Comparison of ENCODE assay signal across 13 cellular contexts in genomic region chr12:31578632-31579031, GRCh38. TPM values are rescaled to one million over a fixed set of nuclear protein-coding genes. Genes with fewer than 3 reads are reported as not detected.
DNase-seq lines count a peak whose midpoint lies in the region; ATAC-seq, FAIRE-seq and TF ChIP-seq lines count a peak whose summit lies in the region.
"Had no signal": no experiment of that assay in that cellular context is flagged by ENCODE, and none has a peak within 500 bp of the region (broad histone marks: within the 10 kb centered on the region; RNA-seq: fewer than 3 reads in every experiment).

No MANE protein-coding gene starts in this region.

- H2BK20ac ChIP-seq in IMR-90 (ENCODE audit: low read depth, low read length): no peak overlapping the region

- H3K27ac ChIP-seq in IMR-90 (ENCODE audit: insufficient read depth, low read length) (no peak overlapping the region), fibroblast of lung (ENCODE audit: insufficient read depth, low read length) (no peak overlapping the region), psoas muscle (peak overlapping the region; percentile 43), kidney (ENCODE audit: low read depth in 2 of 2, low read length in 2 of 2) (no peak overlapping the region)

- H2BK120ac ChIP-seq in IMR-90 (ENCODE audit: low read depth, low read length): no peak overlapping the region

- no peak for TF ChIP-seq CTCF in IMR-90 (conservative IDR thresholded peaks at IDR 0.05; ENCODE audit: low read depth, low read length)
- TF ChIP-seq CTCF in fibroblast of lung (conservative IDR thresholded peaks at IDR 0.05 in 1 of 2, IDR thresholded peaks at IDR 0.05 in 1 of 2; ENCODE audit: low read depth in 1 of 2, low read length in 2 of 2): no peak
- TF ChIP-seq CTCF in psoas muscle (IDR thresholded peaks at IDR 0.05): no peak
- TF ChIP-seq CTCF in kidney (IDR thresholded peaks at IDR 0.05; ENCODE audit: borderline replicate concordance, extremely low read depth, insufficient read depth): no peak

- H3K9me3 ChIP-seq in IMR-90 (ENCODE audit: control insufficient read depth, insufficient read depth, low read length): no peaks in the 10 kb centered on the region
- H3K9me3 ChIP-seq in fibroblast of lung (ENCODE audit: control insufficient read depth, insufficient read depth, low read depth, low read length): no peaks in the 10 kb centered on the region
- H3K9me3 ChIP-seq in psoas muscle: no peaks in the 10 kb centered on the region
- H3K9me3 ChIP-seq in kidney (ENCODE audit: control insufficient read depth in 1 of 2, low read length in 2 of 2): no peaks in the 10 kb centered on the region

- no peak overlapping the region for H4K5ac ChIP-seq in IMR-90 (ENCODE audit: low read depth, low read length)

- no peak overlapping the region for H3K18ac ChIP-seq in IMR-90 (ENCODE audit: low read depth, low read length)

- no peak for TF ChIP-seq POLR2A in IMR-90 (IDR thresholded peaks at IDR 0.05; ENCODE audit: low read depth, low read length)

- WGBS in IMR-90 (ENCODE audit: extremely low coverage in 2 of 2, insufficient read length in 1 of 2), 2 experiments: no CpG with 5 or more reads among the region's 2 CpGs
- 12 to 19% (median 18%) methylated on average over 2 of the region's 2 CpGs for WGBS in psoas muscle, 3 donors

- dilution Hi-C loops in IMR-90 (cut with HindIII; ENCODE audit: low sequenced_read_pairs, unreplicated experiment): no loop called here

- no peak overlapping the region for H3K14ac ChIP-seq in IMR-90 (replicated peaks; ENCODE audit: low read depth, low read length)

- H3K4me2 ChIP-seq in IMR-90 (ENCODE audit: low read depth, low read length): no peak overlapping the region
- no peak overlapping the region for H3K4me2 ChIP-seq in fibroblast of lung (ENCODE audit: extremely low read depth, insufficient read depth, low read length)

- H2AFZ ChIP-seq in IMR-90 (replicated peaks; ENCODE audit: low read length, poor library complexity): no peak overlapping the region
- no peak overlapping the region for H2AFZ ChIP-seq in fibroblast of lung (ENCODE audit: low read length)

- DNase-seq in GM19239 (ENCODE audit: insufficient read length, low spot score) (no peak), IMR-90 (peak; percentile 49), fibroblast of lung (ENCODE audit: low read depth in 2 of 2) (peak; percentile 64 to 75), psoas muscle (no peak), kidney (no peak), frontal cortex (ENCODE audit: low spot score in 2 of 2) (no peak)
- DNase-seq in stimulated activated CD4-positive, alpha-beta T cell treated with anti-CD3 and anti-CD28 coated beads, Interleukin-1b, Interleukin-23, amount 100 ng/mL, for 48 hours: no peak
- DNase-seq: activated CD4-positive, alpha-beta T cell treated with anti-CD3 and anti-CD28 coated beads, Interleukin-2, amount 50 U/mL, for 4 hours; effector memory CD4-positive, alpha-beta T cell; NCI-H1092; stimulated activated naive CD8-positive, alpha-beta T cell treated with anti-CD3 and anti-CD28 coated beads, Interleukin-15, amount 100 ng/mL, for 72 hours had no signal

- TF ChIP-seq RAD21 in IMR-90 (IDR thresholded peaks at IDR 0.05; ENCODE audit: low read length): no peak

- POLR2A ChIA-PET in IMR-90 (lab: Charles Lee; ENCODE audit: unreplicated experiment): no interaction called here

- H3K9me1 ChIP-seq in IMR-90 (ENCODE audit: insufficient read depth, low read length): no peaks in the 10 kb centered on the region; the same call in 1 of the 2 replicates

- in situ Hi-C loops in IMR-90 (cut with MboI; ENCODE audit: low sequenced_read_pairs): loop anchor here (25.0 kb wide), 1 partner anchor 141 kb away; no protein-coding TSS in a partner anchor

- H3K27me3 ChIP-seq in IMR-90 (ENCODE audit: control insufficient read depth, insufficient read depth, low read length) (no peaks in the 10 kb centered on the region), fibroblast of lung (ENCODE audit: control insufficient read depth, insufficient read depth, low read length) (no peaks in the 10 kb centered on the region), psoas muscle (ENCODE audit: insufficient read depth in 3 of 3, low read length in 2 of 3) (no peaks in the 10 kb centered on the region)

- no peak overlapping the region for H3K23ac ChIP-seq in IMR-90 (ENCODE audit: low read depth, low read length)

- no peak overlapping the region for H4K8ac ChIP-seq in IMR-90 (ENCODE audit: low read depth in 2 of 2, low read length in 2 of 2)

- peaks cover 16 to 63% of the 10 kb centered on the region in 2 experiments for H3K79me1 ChIP-seq in IMR-90 (ENCODE audit: low read depth in 1 of 2, low read length in 2 of 2)

- CTCF ChIA-PET in IMR-90 (lab: Yijun Ruan, JAX): interaction anchor here (0.6 to 1.2 kb wide), 2 partner anchors 51 to 58 kb away, joined by 3 to 5 read pairs; no protein-coding TSS in a partner anchor

- no peaks in the 10 kb centered on the region for H3K79me2 ChIP-seq in fibroblast of lung (ENCODE audit: control insufficient read depth, insufficient read depth, low read length)

- H4K20me1 ChIP-seq in IMR-90 (ENCODE audit: insufficient read depth, low read length) (peaks cover 5% of the 10 kb centered on the region; the same call in 1 of the 2 replicates), fibroblast of lung (ENCODE audit: control insufficient read depth, extremely low read depth, insufficient read depth, low read length) (no peaks in the 10 kb centered on the region)

- H2BK15ac ChIP-seq in IMR-90 (ENCODE audit: low read depth, low read length): no peak overlapping the region

- H3K4me3 ChIP-seq in IMR-90 (ENCODE audit: insufficient read depth, low read depth, low read length) (no peak overlapping the region), fibroblast of lung (replicated peaks in 1 of 4; ENCODE audit: control extremely low read depth in 1 of 4, insufficient read depth in 1 of 4, low read depth in 3 of 4, low read length in 4 of 4) (no peak overlapping the region), psoas muscle (no peak overlapping the region), kidney (ENCODE audit: low read length in 2 of 2) (no peak overlapping the region)

- H3K56ac ChIP-seq in IMR-90 (ENCODE audit: extremely low read depth, insufficient read depth, low read length): no peak overlapping the region

- ATAC-seq in IMR-90 (ENCODE audit: low read depth): peak; percentile 46; the same call in 1 of the 2 replicates
- peak; percentile 87 to 90 (median 90) for ATAC-seq in psoas muscle
- ATAC-seq: activated naive CD4-positive, alpha-beta T cell treated with anti-CD3 and anti-CD28 coated beads, Interleukin-2, amount 50 U/mL, for 72 hours; stimulated activated naive CD8-positive, alpha-beta T cell treated with anti-CD3 and anti-CD28 coated beads, Interleukin-15, amount 100 ng/mL, for 72 hours had no signal

- H4K91ac ChIP-seq in IMR-90 (ENCODE audit: insufficient read depth, low read depth, low read length): no peak overlapping the region

- H3K36me3 ChIP-seq in IMR-90 (ENCODE audit: control insufficient read depth, insufficient read depth, low read length) (no peaks in the 10 kb centered on the region), fibroblast of lung (ENCODE audit: control insufficient read depth, insufficient read depth, low read length) (no peaks in the 10 kb centered on the region), psoas muscle (ENCODE audit: insufficient read depth in 1 of 2, low read depth in 1 of 2) (no peaks in the 10 kb centered on the region), kidney (ENCODE audit: control insufficient read depth in 1 of 2, insufficient read depth in 2 of 2, low read length in 2 of 2) (no peaks in the 10 kb centered on the region)

- FAIRE-seq in GM19239 (lab: Jason Lieb, UNC): peak; percentile 11
- no peak for FAIRE-seq in kidney (lab: Jason Lieb, UNC)
- FAIRE-seq in frontal cortex (lab: Jason Lieb, UNC): no peak
- FAIRE-seq: D721Med had no signal

- H3K4me1 ChIP-seq in IMR-90 (ENCODE audit: control insufficient read depth, insufficient read depth, low read length): peaks cover 9% of the 10 kb centered on the region
- peaks cover 2% of the 10 kb centered on the region for H3K4me1 ChIP-seq in fibroblast of lung (ENCODE audit: control insufficient read depth, extremely low read depth, insufficient read depth, low read length)
- peaks cover 20% of the 10 kb centered on the region for H3K4me1 ChIP-seq in psoas muscle
- H3K4me1 ChIP-seq in kidney (ENCODE audit: control insufficient read depth in 1 of 2, insufficient read depth in 1 of 2, low read depth in 1 of 2, low read length in 2 of 2): peaks cover 2 to 12% of the 10 kb centered on the region in 2 donors

- no peak overlapping the region for H2BK5ac ChIP-seq in IMR-90 (ENCODE audit: low read depth, low read length, poor library complexity, severe bottlenecking)

- intact Hi-C loops in IMR-90 (cut with micrococcal nuclease): no loop called here
- intact Hi-C loops in psoas muscle (cut with DNase I): no loop called here
- intact Hi-C loops in kidney (cut with DNase I): no loop called here

- H3K9ac ChIP-seq in IMR-90 (ENCODE audit: low read depth, low read length) (no peak overlapping the region), fibroblast of lung (ENCODE audit: insufficient read depth, low read length) (no peak overlapping the region), kidney (ENCODE audit: low read length in 2 of 2) (no peak overlapping the region)

- no TSS peak for BruUV-seq in IMR-90 (replicated peaks; lab: Mats Ljungman, UMichigan)

- no peak overlapping the region for H2AK5ac ChIP-seq in IMR-90 (ENCODE audit: low read depth, low read length)

- no peak overlapping the region for H3K4ac ChIP-seq in IMR-90 (ENCODE audit: low read depth, low read length)

- H2AK9ac ChIP-seq in IMR-90 (replicated peaks; ENCODE audit: low read depth, low read length, poor library complexity): no peak overlapping the region

TF ChIP-seq in IMR-90, 13 proteins besides CTCF, POLR2A, EP300 and RAD21 (continues in another document):
- TF ChIP-seq RCOR1 (IDR thresholded peaks at IDR 0.05; ENCODE audit: insufficient replicate concordance, low read length) (no peak), NFE2L2 (IDR thresholded peaks at IDR 0.05; ENCODE audit: low read depth, low read length) (no peak), MAZ (IDR thresholded peaks at IDR 0.05; ENCODE audit: borderline replicate concordance, low read depth, low read length) (no peak), MXI1 (IDR thresholded peaks at IDR 0.05; ENCODE audit: borderline replicate concordance, low read depth, low read length) (no peak), RFX5 (IDR thresholded peaks at IDR 0.05; ENCODE audit: low read depth, low read length) (no peak), CEBPB (IDR thresholded peaks at IDR 0.05; ENCODE audit: low read depth, low read length) (no peak)

RNA-seq across cellular contexts. Expression of gene DENND5B, which starts 12.3 kb away (rescaled TPM):
- 11.9 and 13.4 TPM in 2 replicates for total RNA-seq in IMR-90 (2012; rRNA removed)
- 5.5 and 5.6 TPM in 2 replicates for polyA plus RNA-seq in IMR-90 (2012; rRNA removed)
- polyA plus RNA-seq in IMR-90 (2012; cell fraction: cytosol; rRNA removed): 2.3 and 2.7 TPM in 2 replicates
- polyA plus RNA-seq in IMR-90 (2012; cell fraction: nucleus; rRNA removed; ENCODE audit: low replicate concordance): 0.94 and 5.0 TPM in 2 replicates
- 3.6 and 5.3 TPM in 2 replicates for total RNA-seq in fibroblast of lung
- polyA plus RNA-seq in fibroblast of lung: 5.6 and 6.9 TPM in 2 replicates
- 2.7 and 3.3 TPM in 2 replicates for polyA plus RNA-seq in fibroblast of lung (2012)
- polyA minus RNA-seq in fibroblast of lung (ENCODE audit: low replicate concordance): 8.3 and 8.4 TPM in 2 replicates
- total RNA-seq in psoas muscle: 10 to 100 TPM; 13.6 to 24.3 (median 19.9) TPM
- polyA plus RNA-seq in psoas muscle: 1 to 10 TPM; 4.8 to 8.6 (median 6.0) TPM
- 14.1 TPM for total RNA-seq in kidney
- polyA plus RNA-seq in kidney (ENCODE audit: insufficient read depth, low read depth, low replicate concordance): 2.9 TPM
- total RNA-seq in frontal cortex: 41.6 TPM

Comparison
In these comparisons a context has a peak if more than half of its experiments do, and no peak if none do; other contexts are left out.
1. DNase-seq: peak in IMR-90 (single experiment) and fibroblast of lung (2 of 2); none in GM19239 (single experiment), psoas muscle (0 of 2), kidney (single experiment), frontal cortex (0 of 2) and stimulated activated CD4-positive, alpha-beta T cell treated with anti-CD3 and anti-CD28 coated beads, Interleukin-1b, Interleukin-23, amount 100 ng/mL, for 48 hours (single experiment).